18 cellular contexts compared by ENCODE assay signal in genomic region chr2:100793982-100794381, GRCh38.
"Had no signal": no experiment of that assay in that cellular context is flagged by ENCODE, and none has a peak within 500 bp of the region (broad histone marks: within the 10 kb centered on the region; RNA-seq: fewer than 3 reads in every experiment).

No MANE protein-coding gene starts in this region.

- H3K27ac ChIP-seq: cardiac muscle cell, esophagus squamous epithelium, neutrophil, parathyroid adenoma, tibial artery, WERI-Rb-1 had no signal

- H3K36me3 ChIP-seq: cardiac muscle cell, esophagus squamous epithelium, neutrophil, tibial artery, WERI-Rb-1 had no signal

- ATAC-seq: left ventricle myocardium superior; naive thymus-derived CD8-positive, alpha-beta T cell had no signal

- H3K4me3 ChIP-seq: cardiac muscle cell, esophagus squamous epithelium, tibial artery had no signal

- H3K9me3 ChIP-seq: esophagus squamous epithelium, neutrophil, tibial artery had no signal

- H3K27me3 ChIP-seq: esophagus squamous epithelium had no signal

- H3K4me1 ChIP-seq: esophagus squamous epithelium, parathyroid adenoma, tibial artery had no signal

- DNase-seq: activated CD4-positive, alpha-beta T cell treated with anti-CD3 and anti-CD28 coated beads, Interleukin-2, amount 50 U/mL, for 48 hours; activated gamma-delta T cell; dermis blood vessel endothelial cell; effector memory CD4-positive, alpha-beta T cell; esophagus squamous epithelium; hippocampal formation; kidney; left ventricle myocardium superior; mesenchymal stem cell; naive thymus-derived CD8-positive, alpha-beta T cell; stimulated activated CD8-positive, alpha-beta memory T cell treated with anti-CD3 and anti-CD28 coated beads, Interleukin-4, amount 100 ng/mL, for 48 hours; stimulated activated naive CD4-positive, alpha-beta T cell treated with Interleukin-2 at 50 U/mL for 16 hours; substantia nigra; tibial artery; WERI-Rb-1 had no signal
